Comparison of ENCODE assay signal across 7 cellular contexts in genomic region chr2:193833895-193834294, GRCh38.
A peak's percentile ranks its signal among the peaks of the same experiment; 100 is the strongest.
DNase-seq lines count a peak whose midpoint lies in the region; TF ChIP-seq lines count a peak whose summit lies in the region.
"Not testable (repeated sequence)": the region's sequence is repeated elsewhere in the genome, so short reads cannot be mapped to it uniquely, and the experiment has no call there.

No MANE protein-coding gene starts in this region.

- not testable (repeated sequence) for BruUV-seq in MCF 10A (replicated peaks; lab: Mats Ljungman, UMichigan)

- H3K36me3 Mint-ChIP-seq in MCF 10A (ENCODE audit: insufficient read depth, unreplicated experiment): not testable (repeated sequence)

- POLR2A ChIA-PET in MCF 10A (lab: Yijun Ruan, JAX): not testable (repeated sequence)

- not testable (repeated sequence) for H3K9me3 Mint-ChIP-seq in MCF 10A (ENCODE audit: unreplicated experiment)

- H3K4me1 Mint-ChIP-seq in MCF 10A (ENCODE audit: insufficient read depth, unreplicated experiment): not testable (repeated sequence)

- intact Hi-C loops in MCF 10A (cut with micrococcal nuclease): loop anchor here (1.0 kb wide), 1 partner anchor 10 kb away; no protein-coding TSS in a partner anchor

- DNase-seq in ELR (ENCODE audit: low read depth): peak; percentile 68
- peak; percentile 80 for DNase-seq in HT1080 (ENCODE audit: low read depth)
- peak; percentile 51 for DNase-seq in RPMI7951 (ENCODE audit: low read depth)
- DNase-seq in MCF 10A (ENCODE audit: unreplicated experiment): peak; percentile 18
- DNase-seq in dermis blood vessel endothelial cell: peak; percentile 8
- peak; percentile 61 for DNase-seq in fibroblast of the aortic adventitia (ENCODE audit: low read depth)
- peak; percentile 6 for DNase-seq in renal cortical epithelial cell (ENCODE audit: low read depth)

- CTCF ChIA-PET in MCF 10A (lab: Yijun Ruan, JAX): interaction anchor here (0.6 kb wide), 1 partner anchor 65 kb away, joined by 3 read pairs; no protein-coding TSS in a partner anchor

- not testable (repeated sequence) for H3K4me3 Mint-ChIP-seq in MCF 10A (ENCODE audit: unreplicated experiment)

- H3K27ac Mint-ChIP-seq in MCF 10A (ENCODE audit: low read depth, unreplicated experiment): peak overlapping the region; percentile 35

- not testable (repeated sequence) for TF ChIP-seq CTCF in MCF 10A (IDR thresholded peaks at IDR 0.05; ENCODE audit: unreplicated experiment); fibroblast of the aortic adventitia (IDR thresholded peaks at IDR 0.05; ENCODE audit: insufficient read depth, low read length)

- not testable (repeated sequence) for H3K4me3 ChIP-seq in fibroblast of the aortic adventitia (ENCODE audit: low read depth, low read length)

- H3K27me3 Mint-ChIP-seq in MCF 10A (ENCODE audit: insufficient read depth, unreplicated experiment): not testable (repeated sequence)

Comparison
In these comparisons a context has a peak if more than half of its experiments do, and no peak if none do; other contexts are left out.
1. DNase-seq: peak in every context shown above with its lines; median percentile 80 in HT1080; 68 in ELR; 61 in fibroblast of the aortic adventitia; 51 in RPMI7951; 18 in MCF 10A; 8 in dermis blood vessel endothelial cell; 6 in renal cortical epithelial cell.